9 cellular contexts compared by ENCODE assay signal in genomic region chr17:40307691-40308289, GRCh38. TPM values are rescaled to one million over a fixed set of nuclear protein-coding genes. Genes with fewer than 3 reads are reported as not detected.
DNase-seq lines count a peak whose midpoint lies in the region; ATAC-seq and TF ChIP-seq lines count a peak whose summit lies in the region.
"Had no signal": no experiment of that assay in that cellular context is flagged by ENCODE, and none has a peak within 500 bp of the region (broad histone marks: within the 10 kb centered on the region; RNA-seq: fewer than 3 reads in every experiment).

No MANE protein-coding gene starts in this region.

- no peak for TF ChIP-seq EP300 in esophagus muscularis mucosa (IDR thresholded peaks at IDR 0.05)

- no peak overlapping the region for H3K4me3 ChIP-seq in esophagus muscularis mucosa

- intact Hi-C loops in esophagus muscularis mucosa (cut with DNase I) (loop anchor here (10.0 kb wide), 1 partner anchor 107 kb away; the partner anchor contains the start of gene TOP2A), sciatic nerve (cut with DNase I) (loop anchor here (10.0 kb wide), 1 partner anchor 247 kb away; no protein-coding TSS in a partner anchor)

- DNase-seq in GDM1 (lab: John Stamatoyannopoulos, UW) (peak; percentile 25), NCI-H510A (lab: John Stamatoyannopoulos, UW) (peak; percentile 66), esophagus muscularis mucosa (ENCODE audit: extremely low spot score) (no peak), sciatic nerve (ENCODE audit: low spot score) (no peak), substantia nigra (lab: John Stamatoyannopoulos, UW) (no peak)
- DNase-seq: activated CD4-positive, alpha-beta memory T cell treated with anti-CD3 and anti-CD28 coated beads for 36 hours had no signal

- H3K27me3 ChIP-seq in esophagus muscularis mucosa, result no peaks in the 10 kb centered on the region

- no peak for TF ChIP-seq POLR2A in esophagus muscularis mucosa (IDR thresholded peaks at IDR 0.05; ENCODE audit: low read depth)

- H3K4me1 ChIP-seq in esophagus muscularis mucosa, result peaks cover 79 to 93% (median 86%) of the 10 kb centered on the region in 4 donors

- 43% methylated on average over 3 of the region's 3 CpGs for WGBS in esophagus muscularis mucosa

- peak; percentile 36 for ATAC-seq in sciatic nerve
- no peak for ATAC-seq in HG02884 (IDR thresholded peaks at IDR 0.05; ENCODE audit: unreplicated experiment)
- no peak for ATAC-seq in HG02588 (IDR thresholded peaks at IDR 0.05; ENCODE audit: unreplicated experiment)

- peak overlapping the region; percentile 53 to 96 (median 83) for H3K27ac ChIP-seq in esophagus muscularis mucosa (replicated peaks in 1 of 4)
- H3K27ac ChIP-seq in substantia nigra (ENCODE audit: low read depth, low read length, poor library complexity, severe bottlenecking), result no peak overlapping the region

- TF ChIP-seq CTCF in esophagus muscularis mucosa (IDR thresholded peaks at IDR 0.05), result no peak

- H3K36me3 ChIP-seq in esophagus muscularis mucosa, result no peaks in the 10 kb centered on the region

- H3K9me3 ChIP-seq in esophagus muscularis mucosa, result no peaks in the 10 kb centered on the region

RNA-seq across cellular contexts. Expression of gene RARA, which starts 1.2 kb away (rescaled TPM):
- total RNA-seq in esophagus muscularis mucosa (10 to 100 TPM; 26.2 to 53.5 (median 52.2) TPM), sciatic nerve (74.4 TPM)

RNA-seq across cellular contexts. Expression of gene CDC6, which starts 20.1 kb away (rescaled TPM):
- total RNA-seq in esophagus muscularis mucosa (under 1 TPM; 0.32 to 0.83 (median 0.44) TPM), sciatic nerve (1.0 TPM)

RNA-seq across cellular contexts. Expression of gene GJD3, which starts 56.7 kb away (rescaled TPM):
- total RNA-seq in esophagus muscularis mucosa (under 1 TPM in 2 of 4 donors, not detected in 2; 0.40 to 0.50 TPM), sciatic nerve (not detected)
- total RNA-seq: progenitor cell of endocrine pancreas had no signal

Comparison
In these comparisons a context has a peak if more than half of its experiments do, and no peak if none do; other contexts are left out.
1. DNase-seq: peak in GDM1 (single experiment) and NCI-H510A (single experiment); none in esophagus muscularis mucosa (single experiment), sciatic nerve (single experiment) and substantia nigra (0 of 49).